In the genomic region with DNA sequence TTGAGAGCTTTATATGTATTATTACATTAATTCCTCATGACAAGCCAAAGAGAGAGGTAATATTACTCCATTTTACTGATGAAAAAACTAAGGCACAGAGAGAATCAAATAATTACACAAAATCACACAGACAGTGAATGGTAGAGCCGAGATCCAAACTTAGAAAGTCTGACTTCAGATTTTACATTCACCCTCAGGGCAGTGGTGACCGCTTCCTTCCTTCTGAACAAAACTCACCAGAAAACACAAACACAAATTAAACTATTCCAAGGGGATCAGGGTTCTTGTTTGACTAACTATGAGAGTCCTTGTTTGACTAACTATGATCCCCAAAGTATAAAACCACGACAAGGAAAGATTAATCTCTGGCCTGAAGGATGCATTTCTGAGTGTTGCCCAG, we compare ENCODE assay signal across 19 cellular contexts.
DNase-seq lines count a peak whose midpoint lies in the region; ATAC-seq and TF ChIP-seq lines count a peak whose summit lies in the region.
"Had no signal": no experiment of that assay in that cellular context is flagged by ENCODE, and none has a peak within 500 bp of the region (broad histone marks: within the 10 kb centered on the region; RNA-seq: fewer than 3 reads in every experiment).

No MANE protein-coding gene starts in this region.

- H3K4me1 ChIP-seq in GM23338 (ENCODE audit: insufficient read depth), result no peaks in the 10 kb centered on the region
- H3K4me1 ChIP-seq: A549, Caco-2 had no signal

- no peaks in the 10 kb centered on the region for H3K36me3 ChIP-seq in GM23338 (ENCODE audit: insufficient read depth)
- H3K36me3 ChIP-seq: BLaER1 treated with 17β-estradiol and CSF1 and Interleukin-3, amounts not matched to agents 10 nM and 100 nM had no signal

- H3K4me3 ChIP-seq in GM23338, result no peak overlapping the region
- H3K4me3 ChIP-seq: A549; BLaER1 treated with 17β-estradiol and CSF1 and Interleukin-3, amounts not matched to agents 10 nM and 100 nM had no signal

- no peak for DNase-seq in GM23338 (ENCODE audit: low spot score)
- DNase-seq in M059J (ENCODE audit: low read depth), result peak; percentile 50
- peak; percentile 26 for DNase-seq in SK-MEL-5 (ENCODE audit: low read depth, low spot score)
- no peak for DNase-seq in glutamatergic neuron
- no peak for DNase-seq in NCI-H187 treated with DMSO at 0.1 percent for 48 hours (lab: John Stamatoyannopoulos, UW)
- no peak for DNase-seq in activated T-cell treated with anti-CD3 and anti-CD28 coated beads, Interleukin-2, amount 50 U/mL, for 24 hours
- DNase-seq: AML-193; Caco-2; Calu3; CD4-positive, alpha-beta T cell; CD8-positive, alpha-beta T cell; DMS79 treated with DMSO at 0.1 percent for 48 hours; GF-D8 had no signal

- in situ Hi-C loops in SK-MEL-5 (cut with HindIII; ENCODE audit: low pct_unique_long_range_greater_than_20kb, low sequenced_read_pairs), result no loop called here

- H3K4me1 Mint-ChIP-seq in GM23338 (no peaks in the 10 kb centered on the region; the same call in 2 of the 3 replicates), glutamatergic neuron (ENCODE audit: low read depth, unreplicated experiment) (peaks cover 11% of the 10 kb centered on the region)
- H3K4me1 Mint-ChIP-seq in activated T-cell treated with anti-CD3 and anti-CD28 coated beads, Interleukin-2, amount 50 U/mL, for 24 hours (ENCODE audit: low read depth), result no peaks in the 10 kb centered on the region
- H3K4me1 Mint-ChIP-seq: B cell had no signal

- no peak overlapping the region for H3K27ac ChIP-seq in GM23338 (ENCODE audit: low read depth)
- H3K27ac ChIP-seq: 22Rv1; A549; BLaER1 treated with 17β-estradiol and CSF1 and Interleukin-3, amounts not matched to agents 10 nM and 100 nM; C4-2B had no signal

- no peak overlapping the region for H3K27ac Mint-ChIP-seq in GM23338
- H3K27ac Mint-ChIP-seq in glutamatergic neuron (ENCODE audit: unreplicated experiment), result peak overlapping the region; percentile 18
- no peak overlapping the region for H3K27ac Mint-ChIP-seq in activated T-cell treated with anti-CD3 and anti-CD28 coated beads, Interleukin-2, amount 50 U/mL, for 24 hours
- H3K27ac Mint-ChIP-seq: B cell; CD4-positive, alpha-beta T cell; CD8-positive, alpha-beta T cell had no signal

- H3F3A ChIP-seq in GM23338 (replicated peaks; ENCODE audit: low read depth), result no peaks in the 10 kb centered on the region

- ATAC-seq in GM23338, result no peak
- ATAC-seq in GM19452 (IDR thresholded peaks at IDR 0.05; ENCODE audit: unreplicated experiment), result no peak
- ATAC-seq: A549; CD8-positive, alpha-beta T cell had no signal

- H3K4me2 ChIP-seq in GM23338, result no peak overlapping the region
- H3K4me2 ChIP-seq: A549 had no signal

- no peaks in the 10 kb centered on the region for H3K27me3 ChIP-seq in GM23338 (ENCODE audit: insufficient read depth)
- H3K27me3 ChIP-seq: BLaER1 treated with 17β-estradiol and CSF1 and Interleukin-3, amounts not matched to agents 10 nM and 100 nM had no signal

- no peaks in the 10 kb centered on the region for H3K9me2 ChIP-seq in GM23338 (ENCODE audit: insufficient read depth)

- TF ChIP-seq CTCF in GM23338 (conservative IDR thresholded peaks at IDR 0.05; ENCODE audit: low read depth in 2 of 2) (no peak), glutamatergic neuron (IDR thresholded peaks at IDR 0.05; ENCODE audit: partially characterized antibody, unreplicated experiment) (no peak)

- H3K27me3 Mint-ChIP-seq in GM23338 (ENCODE audit: insufficient read depth, low read depth, poor library complexity) (peaks cover 4% of the 10 kb centered on the region), glutamatergic neuron (ENCODE audit: unreplicated experiment) (peaks cover 2% of the 10 kb centered on the region)
- H3K27me3 Mint-ChIP-seq in activated T-cell treated with anti-CD3 and anti-CD28 coated beads, Interleukin-2, amount 50 U/mL, for 24 hours, result no peaks in the 10 kb centered on the region
- H3K27me3 Mint-ChIP-seq: B cell; CD4-positive, alpha-beta T cell had no signal

- H2AFZ ChIP-seq in GM23338, result peak overlapping the region; percentile 12; the same call in 1 of the 2 replicates

- H4K20me1 ChIP-seq in GM23338 (replicated peaks; ENCODE audit: insufficient read depth), result no peaks in the 10 kb centered on the region
- H4K20me1 ChIP-seq: BLaER1 treated with 17β-estradiol and CSF1 and Interleukin-3, amounts not matched to agents 10 nM and 100 nM had no signal

- no peaks in the 10 kb centered on the region for H3K79me2 ChIP-seq in GM23338 (replicated peaks; ENCODE audit: insufficient read depth)

- H3K36me3 Mint-ChIP-seq in GM23338 (ENCODE audit: low read depth) (no peaks in the 10 kb centered on the region), glutamatergic neuron (ENCODE audit: unreplicated experiment) (no peaks in the 10 kb centered on the region)
- H3K36me3 Mint-ChIP-seq in activated T-cell treated with anti-CD3 and anti-CD28 coated beads, Interleukin-2, amount 50 U/mL, for 24 hours (ENCODE audit: low read depth), result no peaks in the 10 kb centered on the region
- H3K36me3 Mint-ChIP-seq: CD8-positive, alpha-beta T cell had no signal

- no peaks in the 10 kb centered on the region for H3K9me3 Mint-ChIP-seq in GM23338
- H3K9me3 Mint-ChIP-seq in glutamatergic neuron (ENCODE audit: unreplicated experiment), result no peaks in the 10 kb centered on the region
- no peaks in the 10 kb centered on the region for H3K9me3 Mint-ChIP-seq in activated T-cell treated with anti-CD3 and anti-CD28 coated beads, Interleukin-2, amount 50 U/mL, for 24 hours
- H3K9me3 Mint-ChIP-seq: CD4-positive, alpha-beta T cell; CD8-positive, alpha-beta T cell had no signal

- H3K4me3 Mint-ChIP-seq in GM23338 (no peak overlapping the region), glutamatergic neuron (ENCODE audit: unreplicated experiment) (no peak overlapping the region)
- H3K4me3 Mint-ChIP-seq in activated T-cell treated with anti-CD3 and anti-CD28 coated beads, Interleukin-2, amount 50 U/mL, for 24 hours, result no peak overlapping the region
- H3K4me3 Mint-ChIP-seq: B cell; CD4-positive, alpha-beta T cell; CD8-positive, alpha-beta T cell had no signal

TF ChIP-seq in GM23338, 12 proteins besides CTCF, POLR2A, EP300 and RAD21 (continues in another document):
- TF ChIP-seq ZNF114 (CRISPR knock-in tag; IDR thresholded peaks at IDR 0.05), result no peak
- no peak for TF ChIP-seq EZH2phosphoT487 (IDR thresholded peaks at IDR 0.05; ENCODE audit: unreplicated experiment)
- TF ChIP-seq, protein P1, sequence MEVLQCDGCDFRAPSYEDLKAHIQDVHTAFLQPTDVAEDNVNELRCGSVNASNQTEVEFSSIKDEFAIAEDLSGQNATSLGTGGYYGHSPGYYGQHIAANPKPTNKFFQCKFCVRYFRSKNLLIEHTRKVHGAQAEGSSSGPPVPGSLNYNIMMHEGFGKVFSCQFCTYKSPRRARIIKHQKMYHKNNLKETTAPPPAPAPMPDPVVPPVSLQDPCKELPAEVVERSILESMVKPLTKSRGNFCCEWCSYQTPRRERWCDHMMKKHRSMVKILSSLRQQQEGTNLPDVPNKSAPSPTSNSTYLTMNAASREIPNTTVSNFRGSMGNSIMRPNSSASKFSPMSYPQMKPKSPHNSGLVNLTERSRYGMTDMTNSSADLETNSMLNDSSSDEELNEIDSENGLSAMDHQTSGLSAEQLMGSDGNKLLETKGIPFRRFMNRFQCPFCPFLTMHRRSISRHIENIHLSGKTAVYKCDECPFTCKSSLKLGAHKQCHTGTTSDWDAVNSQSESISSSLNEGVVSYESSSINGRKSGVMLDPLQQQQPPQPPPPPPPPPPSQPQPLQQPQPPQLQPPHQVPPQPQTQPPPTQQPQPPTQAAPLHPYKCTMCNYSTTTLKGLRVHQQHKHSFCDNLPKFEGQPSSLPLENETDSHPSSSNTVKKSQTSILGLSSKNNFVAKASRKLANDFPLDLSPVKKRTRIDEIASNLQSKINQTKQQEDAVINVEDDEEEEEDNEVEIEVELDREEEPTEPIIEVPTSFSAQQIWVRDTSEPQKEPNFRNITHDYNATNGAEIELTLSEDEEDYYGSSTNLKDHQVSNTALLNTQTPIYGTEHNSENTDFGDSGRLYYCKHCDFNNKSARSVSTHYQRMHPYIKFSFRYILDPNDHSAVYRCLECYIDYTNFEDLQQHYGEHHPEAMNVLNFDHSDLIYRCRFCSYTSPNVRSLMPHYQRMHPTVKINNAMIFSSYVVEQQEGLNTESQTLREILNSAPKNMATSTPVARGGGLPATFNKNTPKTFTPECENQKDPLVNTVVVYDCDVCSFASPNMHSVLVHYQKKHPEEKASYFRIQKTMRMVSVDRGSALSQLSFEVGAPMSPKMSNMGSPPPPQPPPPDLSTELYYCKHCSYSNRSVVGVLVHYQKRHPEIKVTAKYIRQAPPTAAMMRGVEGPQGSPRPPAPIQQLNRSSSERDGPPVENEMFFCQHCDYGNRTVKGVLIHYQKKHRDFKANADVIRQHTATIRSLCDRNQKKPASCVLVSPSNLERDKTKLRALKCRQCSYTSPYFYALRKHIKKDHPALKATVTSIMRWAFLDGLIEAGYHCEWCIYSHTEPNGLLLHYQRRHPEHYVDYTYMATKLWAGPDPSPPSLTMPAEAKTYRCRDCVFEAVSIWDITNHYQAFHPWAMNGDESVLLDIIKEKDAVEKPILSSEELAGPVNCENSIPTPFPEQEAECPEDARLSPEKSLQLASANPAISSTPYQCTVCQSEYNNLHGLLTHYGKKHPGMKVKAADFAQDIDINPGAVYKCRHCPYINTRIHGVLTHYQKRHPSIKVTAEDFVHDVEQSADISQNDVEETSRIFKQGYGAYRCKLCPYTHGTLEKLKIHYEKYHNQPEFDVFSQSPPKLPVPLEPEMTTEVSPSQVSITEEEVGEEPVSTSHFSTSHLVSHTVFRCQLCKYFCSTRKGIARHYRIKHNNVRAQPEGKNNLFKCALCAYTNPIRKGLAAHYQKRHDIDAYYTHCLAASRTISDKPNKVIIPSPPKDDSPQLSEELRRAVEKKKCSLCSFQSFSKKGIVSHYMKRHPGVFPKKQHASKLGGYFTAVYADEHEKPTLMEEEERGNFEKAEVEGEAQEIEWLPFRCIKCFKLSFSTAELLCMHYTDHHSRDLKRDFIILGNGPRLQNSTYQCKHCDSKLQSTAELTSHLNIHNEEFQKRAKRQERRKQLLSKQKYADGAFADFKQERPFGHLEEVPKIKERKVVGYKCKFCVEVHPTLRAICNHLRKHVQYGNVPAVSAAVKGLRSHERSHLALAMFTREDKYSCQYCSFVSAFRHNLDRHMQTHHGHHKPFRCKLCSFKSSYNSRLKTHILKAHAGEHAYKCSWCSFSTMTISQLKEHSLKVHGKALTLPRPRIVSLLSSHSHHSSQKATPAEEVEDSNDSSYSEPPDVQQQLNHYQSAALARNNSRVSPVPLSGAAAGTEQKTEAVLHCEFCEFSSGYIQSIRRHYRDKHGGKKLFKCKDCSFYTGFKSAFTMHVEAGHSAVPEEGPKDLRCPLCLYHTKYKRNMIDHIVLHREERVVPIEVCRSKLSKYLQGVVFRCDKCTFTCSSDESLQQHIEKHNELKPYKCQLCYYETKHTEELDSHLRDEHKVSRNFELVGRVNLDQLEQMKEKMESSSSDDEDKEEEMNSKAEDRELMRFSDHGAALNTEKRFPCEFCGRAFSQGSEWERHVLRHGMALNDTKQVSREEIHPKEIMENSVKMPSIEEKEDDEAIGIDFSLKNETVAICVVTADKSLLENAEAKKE (CRISPR knock-in tag; IDR thresholded peaks at IDR 0.05), result no peak
- TF ChIP-seq CREB1 (CRISPR knock-in tag; IDR thresholded peaks at IDR 0.05; ENCODE audit: low read depth), result no peak

Comparison
In these comparisons a context has a peak if more than half of its experiments do, and no peak if none do; other contexts are left out.
1. DNase-seq: peak in M059J (single experiment) and SK-MEL-5 (single experiment); none in GM23338 (single experiment), glutamatergic neuron (single experiment), NCI-H187 treated with DMSO at 0.1 percent for 48 hours (single experiment) and activated T-cell treated with anti-CD3 and anti-CD28 coated beads, Interleukin-2, amount 50 U/mL, for 24 hours (single experiment).